8 cellular contexts compared by ENCODE assay signal in genomic region chr1:39102537-39103320, GRCh38.
DNase-seq lines count a peak whose midpoint lies in the region; ATAC-seq and TF ChIP-seq lines count a peak whose summit lies in the region.

No MANE protein-coding gene starts in this region.

- no peaks in the 10 kb centered on the region for H3K36me3 ChIP-seq in HAP-1 (replicated peaks)
- no peaks in the 10 kb centered on the region for H3K36me3 ChIP-seq in effector memory CD4-positive, alpha-beta T cell (ENCODE audit: control insufficient read depth, insufficient read depth, low read length)

- DNase-seq in DMS114 treated with DMSO at 0.1 percent for 48 hours (lab: John Stamatoyannopoulos, UW; ENCODE audit: unreplicated experiment) (peak; percentile 90), HAP-1 (ENCODE audit: low spot score in 2 of 2) (peak; percentile 94 to 99), NCI-H2196 treated with DMSO at 0.1 percent for 48 hours (lab: John Stamatoyannopoulos, UW; ENCODE audit: unreplicated experiment) (peak; percentile 87), mucosa of gallbladder (ENCODE audit: low spot score) (peak; percentile 34), GM19240 (ENCODE audit: insufficient read length, low spot score) (no peak)
- DNase-seq in effector memory CD4-positive, alpha-beta T cell, result no peak

- H3K9me3 ChIP-seq in HAP-1, result no peaks in the 10 kb centered on the region
- H3K9me3 ChIP-seq in effector memory CD4-positive, alpha-beta T cell (ENCODE audit: control insufficient read depth, low read length), result no peaks in the 10 kb centered on the region

- peak; percentile 37 for ATAC-seq in esophagus mucosa

- H3K4me3 ChIP-seq in HAP-1, result no peak overlapping the region
- H3K4me3 ChIP-seq in effector memory CD4-positive, alpha-beta T cell (ENCODE audit: insufficient read depth, low read depth, low read length, poor library complexity, severe bottlenecking), result no peak overlapping the region

- in situ Hi-C loops in HAP-1 (cut with MboI; ENCODE audit: low sequenced_read_pairs), result loop anchor here (5.0 kb wide), 1 partner anchor 80 kb away; no protein-coding TSS in a partner anchor

- H3K27ac ChIP-seq in VCaP, result peak overlapping the region; percentile 52
- no peak overlapping the region for H3K27ac ChIP-seq in effector memory CD4-positive, alpha-beta T cell (ENCODE audit: insufficient read depth, low read length, poor library complexity, severe bottlenecking)

- TF ChIP-seq CTCF in VCaP (conservative IDR thresholded peaks at IDR 0.05), result peak; percentile 81

- peaks cover 44% of the 10 kb centered on the region for H3K4me1 ChIP-seq in HAP-1
- peaks cover 19% of the 10 kb centered on the region for H3K4me1 ChIP-seq in effector memory CD4-positive, alpha-beta T cell (ENCODE audit: control insufficient read depth, insufficient read depth, low read length, poor library complexity, severe bottlenecking)

- no peaks in the 10 kb centered on the region for H3K27me3 ChIP-seq in HAP-1 (ENCODE audit: low read depth)
- H3K27me3 ChIP-seq in effector memory CD4-positive, alpha-beta T cell (replicated peaks; ENCODE audit: control insufficient read depth, insufficient read depth, low read length, poor library complexity, severe bottlenecking), result no peaks in the 10 kb centered on the region

Comparison
In these comparisons a context has a peak if more than half of its experiments do, and no peak if none do; other contexts are left out.
1. DNase-seq: peak in DMS114 treated with DMSO at 0.1 percent for 48 hours (single experiment), HAP-1 (2 of 2), NCI-H2196 treated with DMSO at 0.1 percent for 48 hours (single experiment) and mucosa of gallbladder (single experiment); none in GM19240 (single experiment) and effector memory CD4-positive, alpha-beta T cell (0 of 3).